8 cellular contexts compared by ENCODE assay signal in the genomic region with DNA sequence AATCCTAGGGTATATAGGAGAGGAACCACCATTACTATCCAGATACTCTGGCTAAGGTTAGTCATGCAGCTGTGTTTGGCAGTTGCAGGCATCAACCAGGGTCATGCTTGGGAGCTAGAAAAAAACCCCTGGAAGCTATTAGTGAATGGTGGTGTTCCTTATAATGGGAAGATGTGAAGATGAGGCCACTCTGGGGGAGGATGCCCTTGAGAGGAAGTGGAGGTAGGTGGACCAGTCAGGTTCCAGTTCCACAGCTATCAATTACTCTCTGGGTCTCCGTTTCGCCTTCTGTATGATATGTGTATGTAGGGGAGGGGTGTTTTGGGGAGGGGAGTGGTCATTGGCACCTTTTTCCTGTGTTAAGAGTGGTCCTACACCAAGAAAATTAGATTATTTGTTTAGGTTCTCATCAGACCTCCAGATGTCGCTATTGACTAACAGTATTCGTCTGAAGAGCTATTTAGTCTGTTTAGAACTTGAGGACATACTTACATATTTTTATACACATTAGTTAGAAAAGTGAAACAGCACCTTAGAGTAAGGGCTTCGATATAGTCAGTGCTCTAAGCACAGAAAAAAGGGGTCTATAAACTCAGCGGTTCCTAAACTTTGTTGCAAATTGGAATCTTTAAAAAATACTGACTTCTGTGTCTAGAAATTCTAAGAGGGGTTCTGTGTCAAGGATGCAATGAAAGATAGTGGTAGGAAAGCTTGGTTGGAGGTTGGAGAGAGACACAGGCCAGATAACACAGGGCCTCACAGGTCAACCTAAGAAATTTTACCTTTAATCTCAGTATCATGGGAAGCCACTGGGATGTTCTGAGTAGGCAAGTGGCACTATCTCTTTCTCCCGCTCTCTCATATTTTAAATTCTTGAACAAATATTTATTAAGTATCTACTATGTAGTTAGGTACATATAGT. TPM values are rescaled to one million over a fixed set of nuclear protein-coding genes. Genes with fewer than 3 reads are reported as not detected.
DNase-seq lines count a peak whose midpoint lies in the region; ATAC-seq and TF ChIP-seq lines count a peak whose summit lies in the region.

No MANE protein-coding gene starts in this region.

- peak; percentile 40 for TF ChIP-seq CTCF in astrocyte of the spinal cord (IDR thresholded peaks at IDR 0.05; ENCODE audit: low read depth, low read length)

- H3K4me3 ChIP-seq in astrocyte of the spinal cord (ENCODE audit: low read depth, low read length): no peak overlapping the region

- peak; percentile 65 for DNase-seq in AG20443 (ENCODE audit: low spot score)
- peak; percentile 54 for DNase-seq in NCI-H526 treated with DMSO at 0.1 percent for 48 hours (lab: John Stamatoyannopoulos, UW)
- peak; percentile 81 for DNase-seq in astrocyte of the spinal cord (ENCODE audit: low read depth, low spot score)
- DNase-seq in iPS-NIHi11 (ENCODE audit: low spot score): peak; percentile 76
- DNase-seq in stimulated activated naive CD8-positive, alpha-beta T cell treated with anti-CD3 and anti-CD28 coated beads, Interleukin-15, Interleukin-2, amounts not matched to agents 100 U/mL and 50 U/mL, for 24 hours: no peak
- no peak for DNase-seq in ureter (ENCODE audit: low spot score)

- in situ Hi-C loops in astrocyte of the spinal cord (cut with HindIII; ENCODE audit: low sequenced_read_pairs): no loop called here

- ATAC-seq in GM18511 (IDR thresholded peaks at IDR 0.05; ENCODE audit: unreplicated experiment): peak; percentile 76
- ATAC-seq in HG03442 (IDR thresholded peaks at IDR 0.05; ENCODE audit: unreplicated experiment): peak; percentile 84
- peak; percentile 57 for ATAC-seq in stimulated activated naive CD8-positive, alpha-beta T cell treated with anti-CD3 and anti-CD28 coated beads, Interleukin-15, Interleukin-2, amounts not matched to agents 100 U/mL and 50 U/mL, for 24 hours

RNA-seq across cellular contexts. Expression of a gene that starts 9.1 kb away (rescaled TPM):
- 27.5 TPM for total RNA-seq in ureter

RNA-seq across cellular contexts. Expression of a gene that starts 34.0 kb away (rescaled TPM):
- 36.8 TPM for total RNA-seq in ureter

Comparison
In these comparisons a context has a peak if more than half of its experiments do, and no peak if none do; other contexts are left out.
1. DNase-seq: peak in AG20443 (single experiment), NCI-H526 treated with DMSO at 0.1 percent for 48 hours (single experiment), astrocyte of the spinal cord (single experiment) and iPS-NIHi11 (single experiment); none in stimulated activated naive CD8-positive, alpha-beta T cell treated with anti-CD3 and anti-CD28 coated beads, Interleukin-15, Interleukin-2, amounts not matched to agents 100 U/mL and 50 U/mL, for 24 hours (single experiment) and ureter (single experiment).
2. Peak in every context shown above with its lines, with median percentiles within 50 percentile points of each other: ATAC-seq.